ENCODE assay signal across 8 cellular contexts in the genomic region with DNA sequence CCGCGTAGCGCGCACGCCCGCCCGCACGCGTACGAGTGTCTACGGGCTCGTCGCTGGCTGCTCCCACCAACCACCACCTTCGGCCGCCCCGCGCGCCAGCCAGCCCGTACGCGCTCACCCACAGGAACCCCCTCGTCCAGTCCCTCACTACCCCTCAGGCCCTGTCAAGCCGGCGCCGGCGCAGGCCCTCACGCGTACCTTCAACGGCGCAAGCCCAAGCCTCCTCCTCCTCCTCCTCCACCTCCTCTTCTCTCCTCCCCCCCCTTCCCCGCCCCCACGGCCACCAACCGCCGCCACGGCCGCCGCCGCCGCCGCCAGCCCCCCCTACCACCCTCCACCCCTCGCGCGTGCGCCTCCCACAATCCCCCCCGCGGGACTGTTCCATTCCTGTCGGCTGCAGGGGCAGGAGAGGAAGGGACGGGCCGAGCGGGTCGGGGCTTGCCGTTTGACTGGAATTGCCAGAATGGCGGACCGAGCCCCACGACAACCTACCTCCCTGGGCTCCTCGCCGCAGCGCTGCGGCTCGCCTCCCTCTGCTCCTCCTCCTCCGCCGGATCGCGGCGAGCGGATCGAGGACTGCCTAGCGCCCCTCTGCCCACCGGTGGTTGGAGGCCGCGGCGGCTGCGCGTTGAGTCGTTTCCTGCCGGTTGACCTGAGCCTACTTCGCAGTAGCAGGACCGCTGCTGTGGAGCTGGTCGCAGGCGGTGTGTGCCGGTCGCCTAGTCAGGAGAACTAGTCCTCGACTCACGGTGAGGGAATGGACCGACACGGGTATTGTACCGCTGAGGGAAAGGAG. TPM values are rescaled to one million over a fixed set of nuclear protein-coding genes. Genes with fewer than 3 reads are reported as not detected.
DNase-seq lines count a peak whose midpoint lies in the region; ATAC-seq, FAIRE-seq and TF ChIP-seq lines count a peak whose summit lies in the region.

A gene with protein sequence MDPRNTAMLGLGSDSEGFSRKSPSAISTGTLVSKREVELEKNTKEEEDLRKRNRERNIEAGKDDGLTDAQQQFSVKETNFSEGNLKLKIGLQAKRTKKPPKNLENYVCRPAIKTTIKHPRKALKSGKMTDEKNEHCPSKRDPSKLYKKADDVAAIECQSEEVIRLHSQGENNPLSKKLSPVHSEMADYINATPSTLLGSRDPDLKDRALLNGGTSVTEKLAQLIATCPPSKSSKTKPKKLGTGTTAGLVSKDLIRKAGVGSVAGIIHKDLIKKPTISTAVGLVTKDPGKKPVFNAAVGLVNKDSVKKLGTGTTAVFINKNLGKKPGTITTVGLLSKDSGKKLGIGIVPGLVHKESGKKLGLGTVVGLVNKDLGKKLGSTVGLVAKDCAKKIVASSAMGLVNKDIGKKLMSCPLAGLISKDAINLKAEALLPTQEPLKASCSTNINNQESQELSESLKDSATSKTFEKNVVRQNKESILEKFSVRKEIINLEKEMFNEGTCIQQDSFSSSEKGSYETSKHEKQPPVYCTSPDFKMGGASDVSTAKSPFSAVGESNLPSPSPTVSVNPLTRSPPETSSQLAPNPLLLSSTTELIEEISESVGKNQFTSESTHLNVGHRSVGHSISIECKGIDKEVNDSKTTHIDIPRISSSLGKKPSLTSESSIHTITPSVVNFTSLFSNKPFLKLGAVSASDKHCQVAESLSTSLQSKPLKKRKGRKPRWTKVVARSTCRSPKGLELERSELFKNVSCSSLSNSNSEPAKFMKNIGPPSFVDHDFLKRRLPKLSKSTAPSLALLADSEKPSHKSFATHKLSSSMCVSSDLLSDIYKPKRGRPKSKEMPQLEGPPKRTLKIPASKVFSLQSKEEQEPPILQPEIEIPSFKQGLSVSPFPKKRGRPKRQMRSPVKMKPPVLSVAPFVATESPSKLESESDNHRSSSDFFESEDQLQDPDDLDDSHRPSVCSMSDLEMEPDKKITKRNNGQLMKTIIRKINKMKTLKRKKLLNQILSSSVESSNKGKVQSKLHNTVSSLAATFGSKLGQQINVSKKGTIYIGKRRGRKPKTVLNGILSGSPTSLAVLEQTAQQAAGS (N-terminal part only) (minus strand): TSS at position 223 of the 796 bp plus-strand sequence. CDS start 41,284 bp downstream, outside the sequence.

- H3K27me3 ChIP-seq in adrenal gland (no peaks in the 10 kb centered on the region), heart left ventricle (no peaks in the 10 kb centered on the region)

- peak within 1 kb of the TSS; percentile 73 to 100 (median 97) for H3K27ac ChIP-seq in adrenal gland
- peak within 1 kb of the TSS; percentile 94 to 100 (median 98) for H3K27ac ChIP-seq in heart left ventricle

- DNase-seq in GM12891 (ENCODE audit: insufficient read length, low spot score) (peak; percentile 79), NCI-H146 treated with DMSO at 0.1 percent for 48 hours (lab: John Stamatoyannopoulos, UW; ENCODE audit: unreplicated experiment) (peak; percentile 94), T-helper 1 cell (peak; percentile 85 to 94 (median 88)), adrenal gland (peak; percentile 92 to 96 (median 95)), heart left ventricle (peak; percentile 95 to 97 (median 96)), posterior cingulate gyrus (peak; percentile 91 to 99 (median 94)), type B pancreatic cell (ENCODE audit: extremely low spot score, unreplicated experiment) (peak; percentile 94)

- FAIRE-seq in GM12891 (lab: Jason Lieb, UNC) = peak; percentile 94

- ATAC-seq in HG02852 (IDR thresholded peaks at IDR 0.05; ENCODE audit: unreplicated experiment) (peak; percentile 63), heart left ventricle (peak; percentile 93 to 96 (median 95))

- H3K36me3 ChIP-seq in adrenal gland (replicated peaks in 1 of 2) (no peaks in the 10 kb centered on the region), heart left ventricle (peaks cover 0 to 7% (median 0%) of the 10 kb centered on the region in 9 donors)

- peaks cover 23% of the 10 kb centered on the region for H3K4me1 Mint-ChIP-seq in type B pancreatic cell (ENCODE audit: unreplicated experiment)

- TF ChIP-seq CTCF in adrenal gland (IDR thresholded peaks at IDR 0.05) (peak in 4 of 6 experiments; percentile 13 to 41 (median 24)), heart left ventricle (IDR thresholded peaks at IDR 0.05) (peak in 1 of 12 donors; percentile 25), type B pancreatic cell (conservative IDR thresholded peaks at IDR 0.05) (no peak)

- peak; percentile 98 for TF ChIP-seq POLR2A in GM12891 (IDR thresholded peaks at IDR 0.05; ENCODE audit: low read depth, low read length)
- TF ChIP-seq POLR2A in adrenal gland (IDR thresholded peaks at IDR 0.05) = peak; percentile 95 to 97
- TF ChIP-seq POLR2A in heart left ventricle (IDR thresholded peaks at IDR 0.05) = peak; percentile 53 to 93

- H3K9me3 ChIP-seq in adrenal gland (replicated peaks in 1 of 3) (no peaks in the 10 kb centered on the region), heart left ventricle (no peaks in the 10 kb centered on the region)

- H3K4me1 ChIP-seq in adrenal gland (replicated peaks in 1 of 2) = peaks cover 20 to 36% of the 10 kb centered on the region in 2 donors
- peaks cover 4 to 50% (median 37%) of the 10 kb centered on the region in 12 donors for H3K4me1 ChIP-seq in heart left ventricle

- H3K27me3 Mint-ChIP-seq in type B pancreatic cell = no peaks in the 10 kb centered on the region

- intact Hi-C loops in adrenal gland (cut with DNase I) (no loop called here), heart left ventricle (cut with DNase I) (loop anchor here in 3 of 10 donors (5.0 to 10.0 kb wide), 3 partner anchors 55 to 240 kb away; a partner anchor contains a TSS), posterior cingulate gyrus (cut with DNase I) (no loop called here)

- H3K9me3 Mint-ChIP-seq in type B pancreatic cell = no peaks in the 10 kb centered on the region

- H3K27ac Mint-ChIP-seq in type B pancreatic cell = peak within 1 kb of the TSS; percentile 97

- peak within 1 kb of the TSS; percentile 99 for H3K4me3 Mint-ChIP-seq in type B pancreatic cell

- 1 to 2% (median 1%) methylated on average over 35 to 87 of the region's 87 CpGs for WGBS in adrenal gland, 4 donors
- 0 to 1% (median 1%) methylated on average over 60 to 87 of the region's 87 CpGs for WGBS in heart left ventricle, 4 donors

- no peaks in the 10 kb centered on the region for H3K36me3 Mint-ChIP-seq in type B pancreatic cell

- H3K4me3 ChIP-seq in adrenal gland (peak within 1 kb of the TSS; percentile 57 to 100 (median 90)), heart left ventricle (peak within 1 kb of the TSS; percentile 77 to 99 (median 92))

TF ChIP-seq in GM12891, 5 proteins besides CTCF, POLR2A, EP300 and RAD21:
- TF ChIP-seq POLR2AphosphoS5 (IDR thresholded peaks at IDR 0.05; ENCODE audit: low read depth, low read length) = peak; percentile 98
- TF ChIP-seq PAX5 (IDR thresholded peaks at IDR 0.05; ENCODE audit: insufficient read depth, low read length, severe bottlenecking) = no peak
- TF ChIP-seq SPI1 (IDR thresholded peaks at IDR 0.05; ENCODE audit: low read depth, low read length) = 0 out of 2 replicates have a peak, but pooled peaks have one; percentile 13
- TF ChIP-seq TAF1 (IDR thresholded peaks at IDR 0.05; ENCODE audit: low read depth, low read length) = peak; percentile 97
- TF ChIP-seq POU2F2 (IDR thresholded peaks at IDR 0.05; ENCODE audit: low read depth, low read length) = peak; percentile 96

RNA-seq across cellular contexts. Expression of the gene that starts here (rescaled TPM):
- 7.4 TPM for polyA plus RNA-seq in GM12891 (2012; ENCODE audit: low read depth, missing spikeins)
- total RNA-seq in adrenal gland (10 to 100 TPM; 38.8 to 59.3 (median 49.1) TPM), heart left ventricle (10 to 100 TPM; 38.3 to 56.0 (median 50.3) TPM), type B pancreatic cell (ENCODE audit: low replicate concordance) (40.7 and 43.7 TPM in 2 replicates)
- polyA plus RNA-seq in adrenal gland (10 to 100 TPM in 1 of 3 donors, 1 to 10 TPM in 2; 3.7 to 33.4 (median 9.2) TPM), heart left ventricle (10 to 100 TPM in 1 of 2 donors, 1 to 10 TPM in 1; 9.3 to 15.0 TPM)

Comparison
In these comparisons a context has a peak if more than half of its experiments do, and no peak if none do; other contexts are left out.
1. Peak in every context shown above with its lines: DNase-seq, ATAC-seq, H3K4me3 ChIP-seq and H3K27ac ChIP-seq.